In the genomic region with DNA sequence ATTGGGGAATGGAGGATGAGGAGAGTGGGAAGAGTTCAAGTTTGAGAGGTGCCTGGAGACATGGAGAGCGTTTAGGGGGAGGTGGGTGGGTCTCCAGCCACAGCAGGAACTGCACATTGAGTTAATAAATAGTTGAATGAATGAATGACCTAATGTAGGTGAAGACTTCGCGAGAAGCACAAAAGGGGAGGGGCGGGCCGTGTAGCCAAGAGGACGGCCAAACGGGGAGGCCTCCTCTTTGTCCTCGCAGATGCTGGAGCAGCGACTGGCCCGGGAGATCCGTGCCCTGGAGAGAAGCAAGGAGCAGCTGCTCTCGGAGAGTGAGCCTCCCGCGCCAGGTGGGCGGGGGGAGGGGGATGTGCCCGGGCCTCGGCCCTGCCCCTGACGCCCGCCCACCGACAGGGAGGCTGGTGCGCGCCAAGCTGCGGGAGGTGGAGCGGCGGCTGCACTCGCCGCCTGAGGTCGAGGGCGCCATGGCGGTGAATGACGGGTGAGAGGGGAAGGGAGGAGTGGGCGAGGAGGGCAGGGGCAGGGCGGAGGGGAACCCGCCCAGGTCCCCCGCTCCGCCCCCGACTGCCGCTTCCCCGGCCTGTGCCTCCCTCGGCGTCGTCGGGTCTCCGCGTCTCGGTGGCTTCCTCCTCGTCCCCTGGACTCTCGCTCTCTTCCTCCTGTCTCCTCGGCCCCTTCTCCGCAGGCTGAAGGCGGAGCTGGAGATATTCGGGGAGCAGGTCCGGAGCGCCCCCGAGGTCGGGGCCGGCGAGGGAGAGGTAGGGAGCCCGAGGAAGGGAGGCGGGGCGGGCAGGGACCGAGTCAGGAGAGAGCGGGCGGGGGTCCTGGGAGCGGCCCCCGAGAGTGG, we compare ENCODE assay signal across 1 cellular context.
TF ChIP-seq lines count a peak whose summit lies in the region.

No MANE protein-coding gene starts in this region.

TF ChIP-seq in IMR-90, 13 proteins besides CTCF, POLR2A, EP300 and RAD21 (continued from another document):
- TF ChIP-seq FOS (IDR thresholded peaks at IDR 0.05; ENCODE audit: low read depth, low read length): no peak
- no peak for TF ChIP-seq MXI1 (IDR thresholded peaks at IDR 0.05; ENCODE audit: borderline replicate concordance, low read depth, low read length)
- TF ChIP-seq, protein P1, sequence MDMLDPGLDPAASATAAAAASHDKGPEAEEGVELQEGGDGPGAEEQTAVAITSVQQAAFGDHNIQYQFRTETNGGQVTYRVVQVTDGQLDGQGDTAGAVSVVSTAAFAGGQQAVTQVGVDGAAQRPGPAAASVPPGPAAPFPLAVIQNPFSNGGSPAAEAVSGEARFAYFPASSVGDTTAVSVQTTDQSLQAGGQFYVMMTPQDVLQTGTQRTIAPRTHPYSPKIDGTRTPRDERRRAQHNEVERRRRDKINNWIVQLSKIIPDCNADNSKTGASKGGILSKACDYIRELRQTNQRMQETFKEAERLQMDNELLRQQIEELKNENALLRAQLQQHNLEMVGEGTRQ (IDR thresholded peaks at IDR 0.05; ENCODE audit: low read depth, low read length): no peak
- TF ChIP-seq RCOR1 (IDR thresholded peaks at IDR 0.05; ENCODE audit: insufficient replicate concordance, low read length): no peak
- TF ChIP-seq CHD1 (IDR thresholded peaks at IDR 0.05; ENCODE audit: low read depth, low read length): no peak
- TF ChIP-seq NFE2L2 (IDR thresholded peaks at IDR 0.05; ENCODE audit: low read depth, low read length): no peak
- no peak for TF ChIP-seq SMC3 (IDR thresholded peaks at IDR 0.05; ENCODE audit: low read depth, low read length)
